Comparison of ENCODE assay signal across 10 cellular contexts in genomic region chr6:142671791-142672190, GRCh38.
A peak's percentile ranks its signal among the peaks of the same experiment; 100 is the strongest.
DNase-seq lines count a peak whose midpoint lies in the region; ATAC-seq and TF ChIP-seq lines count a peak whose summit lies in the region.
"Had no signal": no experiment of that assay in that cellular context is flagged by ENCODE, and none has a peak within 500 bp of the region (broad histone marks: within the 10 kb centered on the region; RNA-seq: fewer than 3 reads in every experiment).

No MANE protein-coding gene starts in this region.

- no peaks in the 10 kb centered on the region for H3F3A ChIP-seq in Loucy (ENCODE audit: low read depth)

- H3K27ac ChIP-seq in colonic mucosa: no peak overlapping the region
- H3K27ac ChIP-seq in tibial nerve: no peak overlapping the region
- H3K27ac ChIP-seq in dorsolateral prefrontal cortex: no peak overlapping the region

- H3K9me2 ChIP-seq in Loucy (replicated peaks; ENCODE audit: low read depth, low read length): no peaks in the 10 kb centered on the region
- H3K9me2 ChIP-seq: SK-N-SH had no signal

- H3K4me2 ChIP-seq in Loucy (ENCODE audit: low read depth, low read length, poor library complexity, severe bottlenecking): no peak overlapping the region
- H3K4me2 ChIP-seq: SK-N-SH had no signal

- DNase-seq in GM12865 (ENCODE audit: low read depth) (peak; percentile 79), colonic mucosa (no peak), NCI-H748 treated with DMSO at 0.1 percent for 48 hours (lab: John Stamatoyannopoulos, UW) (no peak), tibial nerve (ENCODE audit: low spot score in 2 of 2) (no peak), dorsolateral prefrontal cortex (no peak)
- DNase-seq: activated effector memory CD4-positive, alpha-beta T cell treated with Interleukin-2 at 50 U/mL for 16 hours; SK-N-SH had no signal

- 55 to 78% methylated on average over 1 of the region's 1 CpG for WGBS in tibial nerve, 2 donors

- H3K27me3 ChIP-seq in Loucy (ENCODE audit: insufficient read depth, low read length, poor library complexity, severe bottlenecking): no peaks in the 10 kb centered on the region
- H3K27me3 ChIP-seq in colonic mucosa: no peaks in the 10 kb centered on the region
- H3K27me3 ChIP-seq in tibial nerve: no peaks in the 10 kb centered on the region
- peaks cover 0 to 5% (median 0%) of the 10 kb centered on the region in 45 donors for H3K27me3 ChIP-seq in dorsolateral prefrontal cortex

- ATAC-seq in GM19397 (IDR thresholded peaks at IDR 0.05; ENCODE audit: unreplicated experiment) (peak; percentile 90), HG02870 (IDR thresholded peaks at IDR 0.05; ENCODE audit: unreplicated experiment) (peak; percentile 78)

- H4K20me1 ChIP-seq in Loucy (ENCODE audit: insufficient read depth, low read length, poor library complexity, severe bottlenecking): no peaks in the 10 kb centered on the region

- H3K36me3 ChIP-seq in Loucy (ENCODE audit: insufficient read depth, low read length) (no peaks in the 10 kb centered on the region), colonic mucosa (no peaks in the 10 kb centered on the region), tibial nerve (no peaks in the 10 kb centered on the region)

- H3K4me3 ChIP-seq in GM12865 (ENCODE audit: low read depth, low read length) (peak overlapping the region; percentile 31), Loucy (ENCODE audit: low read length, poor library complexity, severe bottlenecking) (no peak overlapping the region), colonic mucosa (no peak overlapping the region), tibial nerve (no peak overlapping the region), dorsolateral prefrontal cortex (no peak overlapping the region)

- no peaks in the 10 kb centered on the region for H3K9me3 ChIP-seq in Loucy (ENCODE audit: insufficient read depth, low read depth, low read length)
- H3K9me3 ChIP-seq in colonic mucosa: no peaks in the 10 kb centered on the region
- no peaks in the 10 kb centered on the region for H3K9me3 ChIP-seq in tibial nerve
- H3K9me3 ChIP-seq: SK-N-SH had no signal

- no peak for TF ChIP-seq EP300 in tibial nerve (IDR thresholded peaks at IDR 0.05)

- H3K79me2 ChIP-seq in Loucy (ENCODE audit: insufficient read depth, low read length): no peaks in the 10 kb centered on the region

- TF ChIP-seq CTCF in GM12865 (IDR thresholded peaks at IDR 0.05; ENCODE audit: insufficient read depth, low read depth, low read length, missing control alignments) (no peak), Loucy (conservative IDR thresholded peaks at IDR 0.05; ENCODE audit: low read length) (no peak), colonic mucosa (IDR thresholded peaks at IDR 0.05) (no peak), tibial nerve (IDR thresholded peaks at IDR 0.05) (no peak), dorsolateral prefrontal cortex (IDR thresholded peaks at IDR 0.05 in 54 of 56, conservative IDR thresholded peaks at IDR 0.05 in 2 of 56; ENCODE audit: low read depth in 1 of 56, partially characterized antibody in 56 of 56) (no peak)

- intact Hi-C loops in colonic mucosa (cut with DNase I) (no loop called here), dorsolateral prefrontal cortex (cut with DNase I) (no loop called here)

- TF ChIP-seq POLR2A in tibial nerve (IDR thresholded peaks at IDR 0.05): no peak

- H3K9ac ChIP-seq in Loucy (ENCODE audit: low read depth, low read length, poor library complexity, severe bottlenecking): no peak overlapping the region
- no peak overlapping the region for H3K9ac ChIP-seq in colonic mucosa (ENCODE audit: low read depth in 2 of 2, low read length in 2 of 2)
- H3K9ac ChIP-seq: SK-N-SH had no signal

- peak overlapping the region; percentile 45 for H2AFZ ChIP-seq in Loucy (ENCODE audit: low read length)

- H3K4me1 ChIP-seq in Loucy (ENCODE audit: insufficient read depth, low read length, poor library complexity, severe bottlenecking) (peaks cover 3% of the 10 kb centered on the region), colonic mucosa (no peaks in the 10 kb centered on the region), tibial nerve (no peaks in the 10 kb centered on the region)
